Comparison of ENCODE assay signal across 21 cellular contexts in the genomic region with DNA sequence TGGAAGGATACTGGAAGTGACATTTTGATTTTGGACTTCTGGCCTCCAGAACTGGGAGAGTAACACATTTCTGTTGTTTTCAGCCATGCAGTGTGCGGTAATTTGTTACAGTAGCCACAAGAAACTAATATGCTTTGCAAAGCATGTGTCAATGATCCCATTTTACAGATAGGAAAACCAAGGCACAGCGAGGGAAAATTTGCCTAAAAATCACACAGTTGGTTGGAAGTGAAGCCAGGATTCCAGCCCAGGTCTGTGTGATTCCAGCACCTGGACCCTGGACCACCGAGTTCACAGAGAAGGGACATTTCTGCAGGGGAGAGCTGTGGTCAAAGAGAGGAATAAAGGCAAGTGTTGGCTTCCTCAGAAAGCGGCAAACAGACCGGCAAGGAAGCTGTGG.
DNase-seq lines count a peak whose midpoint lies in the region; ATAC-seq, FAIRE-seq and TF ChIP-seq lines count a peak whose summit lies in the region.
"Had no signal": no experiment of that assay in that cellular context is flagged by ENCODE, and none has a peak within 500 bp of the region (broad histone marks: within the 10 kb centered on the region; RNA-seq: fewer than 3 reads in every experiment).

No MANE protein-coding gene starts in this region.

- peaks cover 84% of the 10 kb centered on the region for H3K4me1 Mint-ChIP-seq in HFFc6 (ENCODE audit: low read depth)
- H3K4me1 Mint-ChIP-seq in astrocyte (ENCODE audit: low read depth, unreplicated experiment): peaks cover 50% of the 10 kb centered on the region
- H3K4me1 Mint-ChIP-seq in T-cell: peaks cover 0 to 3% (median 2%) of the 10 kb centered on the region in 3 donors

- no peak for ATAC-seq in T-cell (replicated peaks in 1 of 4)
- ATAC-seq in GM21619 (IDR thresholded peaks at IDR 0.05; ENCODE audit: unreplicated experiment): no peak

- no peak overlapping the region for H3K14ac ChIP-seq in neuronal stem cell (ENCODE audit: low read length)

- no peaks in the 10 kb centered on the region for H4K20me1 ChIP-seq in astrocyte (ENCODE audit: insufficient read depth, low read length)
- H4K20me1 ChIP-seq: BLaER1 had no signal

- peak overlapping the region; percentile 29 for H3K18ac ChIP-seq in neuronal stem cell (ENCODE audit: low read length)

- H3K4me1 ChIP-seq in ACC112 (ENCODE audit: control insufficient read depth, insufficient read depth, low read length, unreplicated experiment): peaks cover 41% of the 10 kb centered on the region
- H3K4me1 ChIP-seq in astrocyte (ENCODE audit: insufficient read depth, low read length): peaks cover 37% of the 10 kb centered on the region
- H3K4me1 ChIP-seq in neuronal stem cell (ENCODE audit: control insufficient read depth in 2 of 2, insufficient read depth in 1 of 2, low read depth in 1 of 2, low read length in 2 of 2): peaks cover 16 to 29% of the 10 kb centered on the region in 2 donors

- no CpG with 5 or more reads among the region's 5 CpGs for WGBS in neuronal stem cell (ENCODE audit: extremely low coverage in 2 of 2, insufficient read length in 2 of 2, insufficient replicate concordance in 1 of 2), 2 donors

- H3K4me3 ChIP-seq in ACC112 (ENCODE audit: low read depth, low read length): no peak overlapping the region
- no peak overlapping the region for H3K4me3 ChIP-seq in astrocyte (ENCODE audit: insufficient read depth, low read depth, low read length)
- H3K4me3 ChIP-seq in neuronal stem cell (ENCODE audit: low read length in 2 of 2): no peak overlapping the region
- H3K4me3 ChIP-seq: BLaER1, GM23248 had no signal

- no peak for FAIRE-seq in astrocyte (lab: Jason Lieb, UNC)
- FAIRE-seq: GM12891 had no signal

- H3K36me3 Mint-ChIP-seq in HFFc6 (ENCODE audit: low read depth): peaks cover 5% of the 10 kb centered on the region; the same call in 1 of the 2 replicates
- H3K36me3 Mint-ChIP-seq in astrocyte (ENCODE audit: low read depth, unreplicated experiment): no peaks in the 10 kb centered on the region
- H3K36me3 Mint-ChIP-seq in T-cell: no peaks in the 10 kb centered on the region

- H2AFZ ChIP-seq in ACC112 (ENCODE audit: low read length, unreplicated experiment) (no peak overlapping the region), astrocyte (ENCODE audit: low read depth, low read length) (no peak overlapping the region), neuronal stem cell (ENCODE audit: low read length) (no peak overlapping the region)
- H2AFZ ChIP-seq: GM23248 had no signal

- peak overlapping the region; percentile 7 for H2BK5ac ChIP-seq in neuronal stem cell (ENCODE audit: low read length)

- POLR2A ChIA-PET in T-cell (lab: Charles Lee): no interaction called here

- H2AK5ac ChIP-seq in neuronal stem cell (ENCODE audit: low read depth, low read length): peak overlapping the region; percentile 12

- H3K23ac ChIP-seq in neuronal stem cell (ENCODE audit: low read depth, low read length, poor library complexity): no peak overlapping the region

- no peak overlapping the region for H4K91ac ChIP-seq in neuronal stem cell (ENCODE audit: low read depth, low read length, poor library complexity)

- no peak overlapping the region for H2BK12ac ChIP-seq in neuronal stem cell (ENCODE audit: low read length)

- H3K4me2 ChIP-seq in astrocyte (ENCODE audit: low read length) (peak overlapping the region; percentile 83), neuronal stem cell (ENCODE audit: insufficient read depth, low read length, poor library complexity, severe bottlenecking) (no peak overlapping the region)
- H3K4me2 ChIP-seq: BLaER1 had no signal

- H3K4ac ChIP-seq in neuronal stem cell (ENCODE audit: low read length): no peak overlapping the region

- TF ChIP-seq CTCF in HFFc6 (IDR thresholded peaks at IDR 0.05) (no peak), astrocyte (IDR thresholded peaks at IDR 0.05; ENCODE audit: insufficient read depth, low read depth, low read length) (no peak)

- H3K27me3 Mint-ChIP-seq in HFFc6 (ENCODE audit: insufficient read depth) (peaks cover 6% of the 10 kb centered on the region), astrocyte (ENCODE audit: low read depth, unreplicated experiment) (no peaks in the 10 kb centered on the region), T-cell (peaks cover 0 to 14% of the 10 kb centered on the region in 2 donors)
- H3K27me3 Mint-ChIP-seq: CD4-positive, alpha-beta T cell had no signal

- H3K9me3 ChIP-seq in astrocyte (ENCODE audit: insufficient read depth, low read depth, low read length) (no peaks in the 10 kb centered on the region), neuronal stem cell (replicated peaks in 1 of 2; ENCODE audit: control insufficient read depth in 2 of 2, insufficient read depth in 1 of 2, low read depth in 1 of 2, low read length in 2 of 2) (no peaks in the 10 kb centered on the region)
- H3K9me3 ChIP-seq: BLaER1 had no signal

- H2BK120ac ChIP-seq in neuronal stem cell (ENCODE audit: low read depth, low read length): peak overlapping the region; percentile 1

- peak overlapping the region; percentile 79 for H3K4me3 Mint-ChIP-seq in HFFc6
- peak overlapping the region; percentile 50 for H3K4me3 Mint-ChIP-seq in astrocyte (ENCODE audit: unreplicated experiment)
- H3K4me3 Mint-ChIP-seq in T-cell: no peak overlapping the region
- H3K4me3 Mint-ChIP-seq: CD4-positive, alpha-beta T cell had no signal

- H3K27ac ChIP-seq in ACC112 (ENCODE audit: low read depth, low read length) (0 out of 2 replicates have a peak overlapping the region, but pooled peaks have one; percentile 92), astrocyte (ENCODE audit: low read depth, low read length) (peak overlapping the region; percentile 2), neuronal stem cell (replicated peaks; ENCODE audit: low read length) (no peak overlapping the region)
- H3K27ac ChIP-seq: BLaER1 had no signal

- no peak overlapping the region for H2BK15ac ChIP-seq in neuronal stem cell (ENCODE audit: low read length)

- peak overlapping the region; percentile 95 for H3K27ac Mint-ChIP-seq in HFFc6
- H3K27ac Mint-ChIP-seq in astrocyte (ENCODE audit: unreplicated experiment): peak overlapping the region; percentile 99
- H3K27ac Mint-ChIP-seq in T-cell: no peak overlapping the region
- H3K27ac Mint-ChIP-seq: CD4-positive, alpha-beta T cell had no signal

- H4K8ac ChIP-seq in neuronal stem cell (ENCODE audit: low read depth, low read length): no peak overlapping the region

- H3K9me3 Mint-ChIP-seq in HFFc6 (no peaks in the 10 kb centered on the region; the same call in 1 of the 2 replicates), astrocyte (ENCODE audit: unreplicated experiment) (peaks cover 3% of the 10 kb centered on the region), T-cell (no peaks in the 10 kb centered on the region)
- H3K9me3 Mint-ChIP-seq: CD4-positive, alpha-beta T cell had no signal

- DNase-seq in HFFc6: no peak
- DNase-seq in astrocyte (ENCODE audit: low read depth): no peak
- DNase-seq in neuronal stem cell (ENCODE audit: low spot score): no peak
- DNase-seq in T-cell: no peak
- DNase-seq in SW 1271 (lab: John Stamatoyannopoulos, UW): no peak
- DNase-seq: ACHN; CD4-positive, alpha-beta T cell; COR-L47; DMS 273 treated with DMSO at 0.1 percent for 48 hours; HCEC 1CT; KG1; NCI-H1092; NCI-H1436; NCI-H187 treated with DMSO at 0.1 percent for 48 hours; NCI-H226; OCI-M1 had no signal

- H3K36me3 ChIP-seq in ACC112 (ENCODE audit: insufficient read depth, low read length) (no peaks in the 10 kb centered on the region), astrocyte (ENCODE audit: insufficient read depth, low read length) (no peaks in the 10 kb centered on the region), neuronal stem cell (replicated peaks in 1 of 2; ENCODE audit: control insufficient read depth in 2 of 2, insufficient read depth in 2 of 2, low read length in 2 of 2) (no peaks in the 10 kb centered on the region)
- H3K36me3 ChIP-seq: BLaER1 had no signal

- no peaks in the 10 kb centered on the region for H3K27me3 ChIP-seq in ACC112 (ENCODE audit: insufficient read depth, low read length)
- no peaks in the 10 kb centered on the region for H3K27me3 ChIP-seq in astrocyte (ENCODE audit: insufficient read depth, low read length)
- peaks cover 0 to 9% (median 0%) of the 10 kb centered on the region in 3 experiments for H3K27me3 ChIP-seq in neuronal stem cell (ENCODE audit: control insufficient read depth in 3 of 3, insufficient read depth in 3 of 3, low read depth in 1 of 3, low read length in 3 of 3)
- H3K27me3 ChIP-seq: BLaER1 had no signal

- H3K79me2 ChIP-seq in ACC112 (ENCODE audit: control insufficient read depth, insufficient read depth, low read length, unreplicated experiment) (peaks cover 5% of the 10 kb centered on the region), astrocyte (ENCODE audit: insufficient read depth, low read length) (peaks cover 7% of the 10 kb centered on the region)

- H3K9ac ChIP-seq in astrocyte (ENCODE audit: low read length): no peak overlapping the region
- H3K9ac ChIP-seq in neuronal stem cell (ENCODE audit: low read depth, low read length, poor library complexity): no peak overlapping the region
- H3K9ac ChIP-seq: BLaER1, GM23248 had no signal

- CTCF ChIA-PET in T-cell (lab: Charles Lee): no interaction called here

- no peaks in the 10 kb centered on the region for H3K79me1 ChIP-seq in neuronal stem cell (ENCODE audit: low read depth, low read length)

Comparison
In these comparisons a context has a peak if more than half of its experiments do, and no peak if none do; other contexts are left out.
1. H3K27ac Mint-ChIP-seq: peak in HFFc6 (single experiment) and astrocyte (single experiment); none in T-cell (0 of 2).
2. H3K4me3 Mint-ChIP-seq: peak in HFFc6 (single experiment) and astrocyte (single experiment); none in T-cell (0 of 3).